8 cellular contexts compared by ENCODE assay signal in genomic region chr5:181188700-181189362, GRCh38. TPM values are rescaled to one million over a fixed set of nuclear protein-coding genes. Genes with fewer than 3 reads are reported as not detected.
DNase-seq lines count a peak whose midpoint lies in the region; ATAC-seq and TF ChIP-seq lines count a peak whose summit lies in the region.

No MANE protein-coding gene starts in this region.

- H3K4me3 ChIP-seq in CD4-positive, alpha-beta memory T cell (ENCODE audit: low read length in 2 of 2): peak overlapping the region; percentile 87 to 97
- H3K4me3 ChIP-seq in heart left ventricle: peak overlapping the region; percentile 61 to 93 (median 83)
- peak overlapping the region; percentile 95 for H3K4me3 ChIP-seq in rectal smooth muscle tissue (ENCODE audit: low read length)

- peak; percentile 75 to 88 (median 81) for DNase-seq in CD4-positive, alpha-beta memory T cell
- DNase-seq in NCI-H460 (ENCODE audit: extremely low read depth, low read depth) (peak; percentile 89), heart left ventricle (peak; percentile 66 to 79 (median 75)), NCI-H69 (lab: John Stamatoyannopoulos, UW) (no peak), SW 1271 (lab: John Stamatoyannopoulos, UW) (no peak)
- DNase-seq in activated naive CD4-positive, alpha-beta T cell treated with anti-CD3 and anti-CD28 coated beads, Interleukin-2, amount 50 U/mL, for 16 hours: peak; percentile 72

- H3K36me3 ChIP-seq in CD4-positive, alpha-beta memory T cell (ENCODE audit: insufficient read depth, low read length): no peaks in the 10 kb centered on the region
- H3K36me3 ChIP-seq in heart left ventricle (no peaks in the 10 kb centered on the region), rectal smooth muscle tissue (ENCODE audit: control insufficient read depth, insufficient read depth, low read length) (no peaks in the 10 kb centered on the region)

- ATAC-seq in heart left ventricle: peak; percentile 3 to 38 (median 19)
- ATAC-seq in HG02588 (IDR thresholded peaks at IDR 0.05; ENCODE audit: unreplicated experiment): no peak

- H3K9ac ChIP-seq in rectal smooth muscle tissue (ENCODE audit: low read length): peak overlapping the region; percentile 13

- no peak for TF ChIP-seq POLR2A in heart left ventricle (IDR thresholded peaks at IDR 0.05)

- CTCF ChIA-PET in CD4-positive, alpha-beta memory T cell (lab: Charles Lee; ENCODE audit: partially characterized antibody): interaction anchor here (2.0 to 6.6 kb wide), 7 partner anchors 16 to 72 kb away, joined by 6 to 100 read pairs (median 10); partner anchors contain the start of genes TRIM41, TRIM52 and TRIM7

- peak overlapping the region; percentile 91 to 100 (median 97) for H3K27ac Mint-ChIP-seq in CD4-positive, alpha-beta memory T cell

- peaks cover 5 to 19% of the 10 kb centered on the region in 2 donors for H3K27me3 Mint-ChIP-seq in CD4-positive, alpha-beta memory T cell

- H3K36me3 Mint-ChIP-seq in CD4-positive, alpha-beta memory T cell: peaks cover 0 to 42% of the 10 kb centered on the region in 2 donors

- peak overlapping the region; percentile 79 for H3K27ac ChIP-seq in CD4-positive, alpha-beta memory T cell (ENCODE audit: low read depth, low read length)
- H3K27ac ChIP-seq in heart left ventricle (peak overlapping the region; percentile 17 to 97 (median 86)), rectal smooth muscle tissue (ENCODE audit: low read depth, low read length) (peak overlapping the region; percentile 62)

- H3K9me3 Mint-ChIP-seq in CD4-positive, alpha-beta memory T cell: peaks cover 0 to 39% (median 7%) of the 10 kb centered on the region in 8 donors

- H3K4me3 Mint-ChIP-seq in CD4-positive, alpha-beta memory T cell: peak overlapping the region; percentile 96 to 99 (median 98)

- POLR2A ChIA-PET in CD4-positive, alpha-beta memory T cell (lab: Charles Lee; ENCODE audit: partially characterized antibody): interaction anchor here (0.6 to 12.9 kb wide), 23 partner anchors 9 to 1285 kb away, joined by 3 to 412 read pairs (median 5); partner anchors contain the start of genes RACK1, TRIM41, TRIM52 and TRIM7

- H3K27me3 ChIP-seq in CD4-positive, alpha-beta memory T cell (ENCODE audit: insufficient read depth, low read length): no peaks in the 10 kb centered on the region
- H3K27me3 ChIP-seq in heart left ventricle (no peaks in the 10 kb centered on the region), rectal smooth muscle tissue (ENCODE audit: control insufficient read depth, insufficient read depth, low read length) (no peaks in the 10 kb centered on the region)

- intact Hi-C loops in CD4-positive, alpha-beta memory T cell (cut with micrococcal nuclease): loop anchor here (1.0 to 10.0 kb wide), 2 partner anchors 72 to 384 kb away; partner anchors contain the start of genes MGAT1 and TRIM52
- intact Hi-C loops in heart left ventricle (cut with DNase I): loop anchor here in 8 of 10 donors (1.0 to 10.0 kb wide), 12 partner anchors 17 to 404 kb away; partner anchors contain the start of genes TRIM41 (in 5 of the 8), TRIM52 (in 4 of the 8), MGAT1 (in 1 of the 8) and ZFP62 (in 1 of the 8)

- WGBS in heart left ventricle, 4 donors: 0 to 1% (median 0%) methylated on average over 34 to 35 of the region's 35 CpGs

- peaks cover 26% of the 10 kb centered on the region for H3K4me1 ChIP-seq in CD4-positive, alpha-beta memory T cell (ENCODE audit: insufficient read depth, low read length)
- H3K4me1 ChIP-seq in heart left ventricle: peaks cover 0 to 47% (median 18%) of the 10 kb centered on the region in 12 donors
- peaks cover 5% of the 10 kb centered on the region for H3K4me1 ChIP-seq in rectal smooth muscle tissue (ENCODE audit: control insufficient read depth, insufficient read depth, low read length)

- TF ChIP-seq CTCF in heart left ventricle (IDR thresholded peaks at IDR 0.05): peak in 4 of 12 donors; percentile 6 to 14 (median 10)

- no peaks in the 10 kb centered on the region for H3K9me3 ChIP-seq in CD4-positive, alpha-beta memory T cell (ENCODE audit: control insufficient read depth in 1 of 2, low read length in 2 of 2)
- no peaks in the 10 kb centered on the region for H3K9me3 ChIP-seq in heart left ventricle

- peaks cover 19 to 89% (median 42%) of the 10 kb centered on the region in 4 donors for H3K4me1 Mint-ChIP-seq in CD4-positive, alpha-beta memory T cell

RNA-seq across cellular contexts. Expression of gene TRIM7, which starts 16.2 kb away (rescaled TPM):
- 1 to 10 TPM; 3.3 to 4.2 TPM for total RNA-seq in CD4-positive, alpha-beta memory T cell
- under 1 TPM; 0.63 to 0.69 TPM for polyA plus RNA-seq in CD4-positive, alpha-beta memory T cell
- total RNA-seq in NCI-H460 (2014; rRNA removed; shearing (Covaris generic)): 46.8 and 54.3 TPM in 2 replicates
- 52.9 and 66.6 TPM in 2 replicates for polyA plus RNA-seq in NCI-H460 (2014; cell fraction: nucleus; rRNA removed)
- 10 to 100 TPM in 1 of 9 donors, 1 to 10 TPM in 8; 3.7 to 10.2 (median 6.7) TPM for total RNA-seq in heart left ventricle
- 10 to 100 TPM in 1 of 2 donors, 1 to 10 TPM in 1; 3.6 to 11.0 TPM for polyA plus RNA-seq in heart left ventricle

RNA-seq across cellular contexts. Expression of gene TRIM41, which starts 34.2 kb away (rescaled TPM):
- 10 to 100 TPM; 39.9 to 40.7 TPM for total RNA-seq in CD4-positive, alpha-beta memory T cell
- 1 to 10 TPM; 1.7 to 2.0 TPM for polyA plus RNA-seq in CD4-positive, alpha-beta memory T cell
- total RNA-seq in NCI-H460 (2014; rRNA removed; shearing (Covaris generic)): 25.7 and 32.2 TPM in 2 replicates
- 100 and 108 TPM in 2 replicates for polyA plus RNA-seq in NCI-H460 (2014; cell fraction: nucleus; rRNA removed)
- 10 to 100 TPM; 12.3 to 27.3 (median 23.9) TPM for total RNA-seq in heart left ventricle
- polyA plus RNA-seq in heart left ventricle: 10 to 100 TPM; 20.2 TPM

RNA-seq across cellular contexts. Expression of gene OR2V2, which starts 41.4 kb away (rescaled TPM):
- total RNA-seq in CD4-positive, alpha-beta memory T cell: not detected
- polyA plus RNA-seq in CD4-positive, alpha-beta memory T cell: not detected
- not detected in 2 replicates for total RNA-seq in NCI-H460 (2014; rRNA removed; shearing (Covaris generic))
- not detected in 2 replicates for polyA plus RNA-seq in NCI-H460 (2014; cell fraction: nucleus; rRNA removed)
- total RNA-seq in heart left ventricle: not detected
- not detected for polyA plus RNA-seq in heart left ventricle

RNA-seq across cellular contexts. Expression of gene RACK1, which starts 54.9 kb away (rescaled TPM):
- total RNA-seq in CD4-positive, alpha-beta memory T cell: 1,000 to 10,000 TPM; 1,956 to 2,001 TPM
- 1,000 to 10,000 TPM; 2,065 to 2,145 TPM for polyA plus RNA-seq in CD4-positive, alpha-beta memory T cell
- total RNA-seq in NCI-H460 (2014; rRNA removed; shearing (Covaris generic)): 6,972 and 7,071 TPM in 2 replicates
- polyA plus RNA-seq in NCI-H460 (2014; cell fraction: nucleus; rRNA removed): 4,584 and 4,689 TPM in 2 replicates
- 1,000 to 10,000 TPM in 2 of 9 donors, 100 to 1,000 TPM in 7; 560 to 1,237 (median 771) TPM for total RNA-seq in heart left ventricle
- 1,000 to 10,000 TPM in 1 of 2 donors, 100 to 1,000 TPM in 1; 876 to 2,287 TPM for polyA plus RNA-seq in heart left ventricle

RNA-seq across cellular contexts. Expression of gene OR2V1, which starts 57.9 kb away (rescaled TPM):
- total RNA-seq in CD4-positive, alpha-beta memory T cell: not detected
- polyA plus RNA-seq in CD4-positive, alpha-beta memory T cell: not detected
- total RNA-seq in NCI-H460 (2014; rRNA removed; shearing (Covaris generic)): not detected in 2 replicates
- polyA plus RNA-seq in NCI-H460 (2014; cell fraction: nucleus; rRNA removed): not detected in 2 replicates
- total RNA-seq in heart left ventricle: not detected
- not detected for polyA plus RNA-seq in heart left ventricle

Comparison
In these comparisons a context has a peak if more than half of its experiments do, and no peak if none do; other contexts are left out.
1. DNase-seq: peak in CD4-positive, alpha-beta memory T cell (5 of 5), NCI-H460 (single experiment), activated naive CD4-positive, alpha-beta T cell treated with anti-CD3 and anti-CD28 coated beads, Interleukin-2, amount 50 U/mL, for 16 hours (single experiment) and heart left ventricle (5 of 5); none in NCI-H69 (single experiment) and SW 1271 (0 of 2).
2. Peak in every context shown above with its lines, with median percentiles within 50 percentile points of each other: H3K27ac ChIP-seq and H3K4me3 ChIP-seq.